Comparison of ENCODE assay signal across 2 cellular contexts in the genomic region with DNA sequence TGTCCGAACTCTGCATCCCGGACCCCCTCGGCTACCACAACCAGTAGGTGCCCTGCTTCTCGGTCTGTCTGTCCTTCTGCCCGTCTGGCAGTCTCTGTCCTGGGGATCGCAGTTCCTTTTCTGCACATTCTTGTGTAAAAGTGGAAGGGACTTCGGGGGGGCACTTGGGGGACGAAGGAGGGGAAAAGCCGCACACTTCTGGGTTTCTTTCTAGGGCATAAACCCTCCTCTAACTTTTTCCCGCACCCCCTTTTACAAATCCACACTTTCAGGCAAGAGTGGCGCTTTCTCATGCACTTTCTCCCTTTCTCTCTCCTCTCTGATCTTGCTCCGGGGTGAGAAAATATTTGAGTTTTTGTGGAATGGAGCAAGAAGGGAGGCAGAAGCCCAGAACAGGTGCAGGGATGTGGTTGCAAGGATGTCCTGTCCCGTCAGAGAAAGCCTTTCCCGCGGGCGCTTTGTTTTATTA.
A peak's percentile ranks its signal among the peaks of the same experiment; 100 is the strongest.
TF ChIP-seq lines count a peak whose summit lies in the region.

No MANE protein-coding gene starts in this region.

TF ChIP-seq in HCT116, 20 proteins besides CTCF, POLR2A, EP300 and RAD21 (continued from another document):
- TF ChIP-seq SIN3A (IDR thresholded peaks at IDR 0.05; ENCODE audit: low read depth) (no peak), ELF1 (IDR thresholded peaks at IDR 0.05; ENCODE audit: borderline replicate concordance, low read depth) (no peak), EZH2 (IDR thresholded peaks at IDR 0.05) (no peak), JUND (IDR thresholded peaks at IDR 0.05) (no peak), CEBPB (IDR thresholded peaks at IDR 0.05; ENCODE audit: low read depth) (no peak), SRF (IDR thresholded peaks at IDR 0.05; ENCODE audit: low read depth) (no peak), POLR2AphosphoS5 (IDR thresholded peaks at IDR 0.05; ENCODE audit: low read depth, low read length) (no peak)
- TF ChIP-seq, protein P1, sequence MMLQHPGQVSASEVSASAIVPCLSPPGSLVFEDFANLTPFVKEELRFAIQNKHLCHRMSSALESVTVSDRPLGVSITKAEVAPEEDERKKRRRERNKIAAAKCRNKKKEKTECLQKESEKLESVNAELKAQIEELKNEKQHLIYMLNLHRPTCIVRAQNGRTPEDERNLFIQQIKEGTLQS (IDR thresholded peaks at IDR 0.05) = no peak

TF ChIP-seq in GM12878, 131 proteins besides CTCF, POLR2A, EP300 and RAD21 (continued from another document):
- no peak for TF ChIP-seq TARDBP (IDR thresholded peaks at IDR 0.05; ENCODE audit: borderline replicate concordance)
- no peak for TF ChIP-seq HDAC6 (IDR thresholded peaks at IDR 0.05; ENCODE audit: unreplicated experiment)
- TF ChIP-seq GATAD2B (conservative IDR thresholded peaks at IDR 0.05; ENCODE audit: low read depth) = no peak
- TF ChIP-seq MTA2 (IDR thresholded peaks at IDR 0.05; ENCODE audit: low read depth) = no peak
- TF ChIP-seq EZH2 (IDR thresholded peaks at IDR 0.05; ENCODE audit: borderline replicate concordance, control insufficient read depth, low read depth, low read length) = 0 out of 2 replicates have a peak, but pooled peaks have one; percentile 10
